In genomic region chr3:72821170-72821781, GRCh38 we compare ENCODE assay signal across 8 cellular contexts. TPM values are rescaled to one million over a fixed set of nuclear protein-coding genes. Genes with fewer than 3 reads are reported as not detected.
DNase-seq lines count a peak whose midpoint lies in the region; ATAC-seq and TF ChIP-seq lines count a peak whose summit lies in the region.
"Had no signal": no experiment of that assay in that cellular context is flagged by ENCODE, and none has a peak within 500 bp of the region (broad histone marks: within the 10 kb centered on the region; RNA-seq: fewer than 3 reads in every experiment).

No MANE protein-coding gene starts in this region.

- POLR2A ChIA-PET in activated CD8-positive, alpha-beta T cell treated with anti-CD3 and anti-CD28 coated beads for 36 hours (lab: Charles Lee) = no interaction called here

- no peaks in the 10 kb centered on the region for H3K9me3 Mint-ChIP-seq in activated CD8-positive, alpha-beta T cell treated with anti-CD3 and anti-CD28 coated beads for 36 hours
- no peaks in the 10 kb centered on the region for H3K9me3 Mint-ChIP-seq in memory B cell

- peak; percentile 37 for ATAC-seq in GM18868 (IDR thresholded peaks at IDR 0.05; ENCODE audit: unreplicated experiment)
- peak; percentile 34 for ATAC-seq in HG03460 (IDR thresholded peaks at IDR 0.05; ENCODE audit: unreplicated experiment)
- ATAC-seq in activated CD8-positive, alpha-beta T cell treated with anti-CD3 and anti-CD28 coated beads for 36 hours = peak; percentile 49
- peak; percentile 79 for ATAC-seq in memory B cell (ENCODE audit: low read depth)
- ATAC-seq in GM19397 (IDR thresholded peaks at IDR 0.05; ENCODE audit: unreplicated experiment) = no peak
- ATAC-seq: Panc1 had no signal

- intact Hi-C loops in activated CD8-positive, alpha-beta T cell treated with anti-CD3 and anti-CD28 coated beads for 36 hours (cut with micrococcal nuclease) = loop anchor here (5.0 to 10.0 kb wide), 3 partner anchors 154 to 1096 kb away; partner anchors contain the start of gene EIF4E3

- no peak for TF ChIP-seq CTCF in activated CD8-positive, alpha-beta T cell treated with anti-CD3 and anti-CD28 coated beads for 36 hours (IDR thresholded peaks at IDR 0.05)

- peak; percentile 26 for DNase-seq in activated CD8-positive, alpha-beta T cell treated with anti-CD3 and anti-CD28 coated beads for 36 hours
- DNase-seq in memory B cell (ENCODE audit: low spot score in 2 of 2) = no peak
- no peak for DNase-seq in NK-92 treated with Interleukin-12 subunit alpha and Interleukin-12 subunit beta, amount 100 ng/mL, for 24 hours (lab: John Stamatoyannopoulos, UW)
- no peak for DNase-seq in DMS 273 treated with DMSO at 0.1 percent for 48 hours (lab: John Stamatoyannopoulos, UW)

- no peak overlapping the region for H3K4me3 Mint-ChIP-seq in activated CD8-positive, alpha-beta T cell treated with anti-CD3 and anti-CD28 coated beads for 36 hours
- no peak overlapping the region for H3K4me3 Mint-ChIP-seq in memory B cell

- CTCF ChIA-PET in activated CD8-positive, alpha-beta T cell treated with anti-CD3 and anti-CD28 coated beads for 36 hours (lab: Charles Lee) = interaction anchor here (0.8 to 7.0 kb wide), 23 partner anchors 10 to 1160 kb away, joined by 3 to 97 read pairs (median 4); partner anchors contain the start of gene SHQ1

- no peaks in the 10 kb centered on the region for H3K27me3 Mint-ChIP-seq in activated CD8-positive, alpha-beta T cell treated with anti-CD3 and anti-CD28 coated beads for 36 hours
- no peaks in the 10 kb centered on the region for H3K27me3 Mint-ChIP-seq in memory B cell

- H3K36me3 Mint-ChIP-seq in activated CD8-positive, alpha-beta T cell treated with anti-CD3 and anti-CD28 coated beads for 36 hours (ENCODE audit: low read depth) = peaks cover 14% of the 10 kb centered on the region
- H3K36me3 Mint-ChIP-seq in memory B cell = peaks cover 6% of the 10 kb centered on the region

- peaks cover 23% of the 10 kb centered on the region for H3K4me1 Mint-ChIP-seq in activated CD8-positive, alpha-beta T cell treated with anti-CD3 and anti-CD28 coated beads for 36 hours (ENCODE audit: low read depth)
- peaks cover 4% of the 10 kb centered on the region for H3K4me1 Mint-ChIP-seq in memory B cell

- no peak overlapping the region for H3K27ac Mint-ChIP-seq in activated CD8-positive, alpha-beta T cell treated with anti-CD3 and anti-CD28 coated beads for 36 hours
- no peak overlapping the region for H3K27ac Mint-ChIP-seq in memory B cell

RNA-seq across cellular contexts. Expression of gene SHQ1, which starts 27.0 kb away (rescaled TPM):
- 10 to 100 TPM; 29.8 to 31.4 TPM for total RNA-seq in activated CD8-positive, alpha-beta T cell treated with anti-CD3 and anti-CD28 coated beads for 36 hours
